In the genomic region with DNA sequence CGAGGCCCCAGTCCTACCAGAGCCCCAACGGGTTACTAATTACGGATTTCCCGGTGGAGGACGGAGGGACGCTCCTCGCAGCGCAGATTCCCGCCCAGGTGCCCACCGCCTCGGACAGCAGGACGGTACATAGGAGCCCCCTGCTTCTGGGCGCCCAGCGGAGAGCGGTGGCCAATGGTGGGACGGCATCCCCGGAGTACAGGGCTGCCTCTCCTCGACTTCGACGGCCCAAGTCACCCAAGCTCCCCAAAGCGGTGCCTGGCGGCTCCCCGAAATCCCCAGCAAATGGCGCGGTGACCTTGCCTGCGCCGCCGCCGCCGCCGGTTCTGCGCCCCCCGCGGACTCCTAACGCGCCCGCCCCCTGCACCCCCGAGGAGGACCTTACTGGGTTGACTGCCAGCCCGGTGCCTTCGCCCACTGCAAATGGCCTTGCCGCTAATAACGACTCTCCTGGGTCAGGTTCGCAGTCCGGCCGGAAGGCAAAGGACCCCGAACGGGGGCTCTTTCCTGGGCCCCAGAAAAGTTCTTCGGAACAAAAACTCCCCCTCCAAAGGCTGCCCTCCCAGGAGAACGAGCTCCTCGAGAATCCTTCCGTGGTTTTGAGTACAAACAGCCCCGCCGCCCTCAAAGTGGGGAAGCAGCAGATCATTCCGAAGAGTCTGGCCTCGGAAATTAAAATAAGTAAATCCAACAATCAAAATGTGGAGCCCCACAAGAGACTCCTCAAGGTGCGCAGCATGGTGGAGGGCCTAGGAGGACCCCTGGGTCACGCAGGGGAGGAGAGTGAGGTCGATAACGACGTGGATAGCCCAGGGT, we compare ENCODE assay signal across 9 cellular contexts. TPM values are rescaled to one million over a fixed set of nuclear protein-coding genes. Genes with fewer than 3 reads are reported as not detected.
A peak's percentile ranks its signal among the peaks of the same experiment; 100 is the strongest.
DNase-seq lines count a peak whose midpoint lies in the region; ATAC-seq, FAIRE-seq and TF ChIP-seq lines count a peak whose summit lies in the region.
"Had no signal": no experiment of that assay in that cellular context is flagged by ENCODE, and none has a peak within 500 bp of the region (broad histone marks: within the 10 kb centered on the region; RNA-seq: fewer than 3 reads in every experiment).

No MANE protein-coding gene starts in this region.

- peaks cover 13% of the 10 kb centered on the region for H3K4me1 ChIP-seq in GM23338 (ENCODE audit: insufficient read depth)
- H3K4me1 ChIP-seq in pancreas, result peaks cover 10 to 23% (median 15%) of the 10 kb centered on the region in 3 donors

- H3K36me3 Mint-ChIP-seq in GM23338 (ENCODE audit: low read depth), result no peaks in the 10 kb centered on the region; the same call in 1 of the 3 replicates
- H3K36me3 Mint-ChIP-seq in activated CD4-positive, alpha-beta T cell treated with anti-CD3 and anti-CD28 coated beads, Interleukin-2, amount 10 ng/mL, durations not matched to agents 7 days and 5 days (ENCODE audit: low read depth), result no peaks in the 10 kb centered on the region

- peak; percentile 72 for ATAC-seq in GM23338
- ATAC-seq in pancreas, result peak; percentile 14 to 40 (median 32)
- ATAC-seq in GM19324 (IDR thresholded peaks at IDR 0.05; ENCODE audit: low FRiP score, unreplicated experiment), result no peak
- ATAC-seq in HG02571 (IDR thresholded peaks at IDR 0.05; ENCODE audit: unreplicated experiment), result no peak

- no peaks in the 10 kb centered on the region for H3K36me3 ChIP-seq in GM23338 (ENCODE audit: insufficient read depth)
- H3K36me3 ChIP-seq in pancreas, result no peaks in the 10 kb centered on the region

- H3K79me2 ChIP-seq in GM23338 (replicated peaks; ENCODE audit: insufficient read depth), result peaks cover 39% of the 10 kb centered on the region

- H3K9me2 ChIP-seq in GM23338 (ENCODE audit: insufficient read depth), result no peaks in the 10 kb centered on the region

- peak overlapping the region; percentile 95 for H2AFZ ChIP-seq in GM23338

- H3K27me3 ChIP-seq in GM23338 (ENCODE audit: insufficient read depth), result peaks cover 41% of the 10 kb centered on the region
- no peaks in the 10 kb centered on the region for H3K27me3 ChIP-seq in pancreas

- TF ChIP-seq CTCF in AG09309 (IDR thresholded peaks at IDR 0.05; ENCODE audit: control insufficient read depth, insufficient read depth, low read depth, low read length, missing control alignments), result no peak
- no peak for TF ChIP-seq CTCF in GM23338 (conservative IDR thresholded peaks at IDR 0.05; ENCODE audit: low read depth in 2 of 2)
- no peak for TF ChIP-seq CTCF in pancreas (IDR thresholded peaks at IDR 0.05)

- H3K9me3 Mint-ChIP-seq in GM23338, result no peaks in the 10 kb centered on the region
- H3K9me3 Mint-ChIP-seq in activated CD4-positive, alpha-beta T cell treated with anti-CD3 and anti-CD28 coated beads, Interleukin-2, amount 10 ng/mL, durations not matched to agents 7 days and 5 days, result no peaks in the 10 kb centered on the region

- peak overlapping the region; percentile 94 for H3K4me3 Mint-ChIP-seq in GM23338
- peak overlapping the region; percentile 78 for H3K4me3 Mint-ChIP-seq in activated CD4-positive, alpha-beta T cell treated with anti-CD3 and anti-CD28 coated beads, Interleukin-2, amount 10 ng/mL, durations not matched to agents 7 days and 5 days

- DNase-seq in AG09309 (ENCODE audit: low read depth), result no peak
- peak; percentile 66 for DNase-seq in GM23338 (ENCODE audit: low spot score)
- DNase-seq in activated CD4-positive, alpha-beta T cell treated with anti-CD3 and anti-CD28 coated beads, Interleukin-2, amount 10 ng/mL, durations not matched to agents 7 days and 5 days, result no peak
- DNase-seq in germinal center (ENCODE audit: low spot score), result peak; percentile 17
- peak in 5 of 6 donors; percentile 3 to 70 (median 38) for DNase-seq in pancreas
- no peak for DNase-seq in NCI-H187 (lab: John Stamatoyannopoulos, UW)

- FAIRE-seq in pancreas (lab: Jason Lieb, UNC), result no peak
- FAIRE-seq: colon had no signal

- WGBS in pancreas, 2 donors, result 4 to 5% methylated on average over 47 to 60 of the region's 60 CpGs

- H3K27me3 Mint-ChIP-seq in GM23338 (ENCODE audit: insufficient read depth, low read depth, poor library complexity), result peaks cover 26% of the 10 kb centered on the region
- peaks cover 68% of the 10 kb centered on the region for H3K27me3 Mint-ChIP-seq in activated CD4-positive, alpha-beta T cell treated with anti-CD3 and anti-CD28 coated beads, Interleukin-2, amount 10 ng/mL, durations not matched to agents 7 days and 5 days

- POLR2A ChIA-PET in activated CD4-positive, alpha-beta T cell treated with anti-CD3 and anti-CD28 coated beads, Interleukin-2, amount 10 ng/mL, durations not matched to agents 7 days and 5 days (lab: Charles Lee), result no interaction called here

- peak overlapping the region; percentile 97 for H3K4me2 ChIP-seq in GM23338

- H3K27ac ChIP-seq in GM23338 (ENCODE audit: low read depth) (no peak overlapping the region), pancreas (peak overlapping the region in 1 of 4 donors; percentile 41)

- H3K4me3 ChIP-seq in AG09309 (ENCODE audit: control insufficient read depth, low read depth, low read length) (peak overlapping the region; percentile 76), GM23338 (peak overlapping the region; percentile 94), pancreas (peak overlapping the region; percentile 47 to 82 (median 70))

- no peaks in the 10 kb centered on the region for H3F3A ChIP-seq in GM23338 (replicated peaks; ENCODE audit: low read depth)

- no peak overlapping the region for H3K27ac Mint-ChIP-seq in GM23338
- no peak overlapping the region for H3K27ac Mint-ChIP-seq in activated CD4-positive, alpha-beta T cell treated with anti-CD3 and anti-CD28 coated beads, Interleukin-2, amount 10 ng/mL, durations not matched to agents 7 days and 5 days

- CTCF ChIA-PET in activated CD4-positive, alpha-beta T cell treated with anti-CD3 and anti-CD28 coated beads, Interleukin-2, amount 10 ng/mL, durations not matched to agents 7 days and 5 days (lab: Charles Lee), result interaction anchor here (0.6 kb wide), 1 partner anchor 181 kb away, joined by 3 read pairs; no protein-coding TSS in a partner anchor

- H3K4me1 Mint-ChIP-seq in GM23338, result peaks cover 24% of the 10 kb centered on the region
- peaks cover 15% of the 10 kb centered on the region for H3K4me1 Mint-ChIP-seq in activated CD4-positive, alpha-beta T cell treated with anti-CD3 and anti-CD28 coated beads, Interleukin-2, amount 10 ng/mL, durations not matched to agents 7 days and 5 days

- H4K20me1 ChIP-seq in GM23338 (replicated peaks; ENCODE audit: insufficient read depth), result peaks cover 12% of the 10 kb centered on the region

- no peaks in the 10 kb centered on the region for H3K9me3 ChIP-seq in pancreas

- intact Hi-C loops in pancreas (cut with DNase I), result no loop called here

TF ChIP-seq in GM23338, 12 proteins besides CTCF, POLR2A, EP300 and RAD21 (continues in another document):
- TF ChIP-seq CREB1 (CRISPR knock-in tag; IDR thresholded peaks at IDR 0.05; ENCODE audit: low read depth), result no peak
- TF ChIP-seq JUNB (IDR thresholded peaks at IDR 0.05; ENCODE audit: unreplicated experiment), result no peak
- TF ChIP-seq POLR2AphosphoS5 (IDR thresholded peaks at IDR 0.05; ENCODE audit: low read depth), result no peak

RNA-seq across cellular contexts. Expression of a gene that starts 1.1 kb away (rescaled TPM):
- 16.9 and 17.3 TPM in 2 replicates for total RNA-seq in GM23338 (2014; rRNA removed; shearing (Covaris generic))
- polyA plus RNA-seq in GM23338 (2016; fragmentation: Nextera tagmentation; extraction: Ambion mirVana) (7.3 and 9.4 TPM in 2 replicates), pancreas (1 to 10 TPM; 5.2 to 5.4 TPM)
- under 1 TPM; 0.02 to 0.06 TPM for total RNA-seq in activated CD4-positive, alpha-beta T cell treated with anti-CD3 and anti-CD28 coated beads, Interleukin-2, amount 10 ng/mL, durations not matched to agents 7 days and 5 days
- 1 to 10 TPM; 2.7 to 6.5 (median 4.4) TPM for total RNA-seq in pancreas

Comparison
In these comparisons a context has a peak if more than half of its experiments do, and no peak if none do; other contexts are left out.
1. DNase-seq: peak in GM23338 (single experiment), germinal center (single experiment) and pancreas (5 of 6); none in AG09309 (single experiment), activated CD4-positive, alpha-beta T cell treated with anti-CD3 and anti-CD28 coated beads, Interleukin-2, amount 10 ng/mL, durations not matched to agents 7 days and 5 days (single experiment) and NCI-H187 (0 of 2).
2. ATAC-seq: peak in GM23338 (single experiment) and pancreas (4 of 4); none in GM19324 (single experiment) and HG02571 (single experiment).
3. Peak in every context shown above with its lines, with median percentiles within 50 percentile points of each other: H3K4me3 ChIP-seq.